ENCODE assay signal across 8 cellular contexts in the genomic region with DNA sequence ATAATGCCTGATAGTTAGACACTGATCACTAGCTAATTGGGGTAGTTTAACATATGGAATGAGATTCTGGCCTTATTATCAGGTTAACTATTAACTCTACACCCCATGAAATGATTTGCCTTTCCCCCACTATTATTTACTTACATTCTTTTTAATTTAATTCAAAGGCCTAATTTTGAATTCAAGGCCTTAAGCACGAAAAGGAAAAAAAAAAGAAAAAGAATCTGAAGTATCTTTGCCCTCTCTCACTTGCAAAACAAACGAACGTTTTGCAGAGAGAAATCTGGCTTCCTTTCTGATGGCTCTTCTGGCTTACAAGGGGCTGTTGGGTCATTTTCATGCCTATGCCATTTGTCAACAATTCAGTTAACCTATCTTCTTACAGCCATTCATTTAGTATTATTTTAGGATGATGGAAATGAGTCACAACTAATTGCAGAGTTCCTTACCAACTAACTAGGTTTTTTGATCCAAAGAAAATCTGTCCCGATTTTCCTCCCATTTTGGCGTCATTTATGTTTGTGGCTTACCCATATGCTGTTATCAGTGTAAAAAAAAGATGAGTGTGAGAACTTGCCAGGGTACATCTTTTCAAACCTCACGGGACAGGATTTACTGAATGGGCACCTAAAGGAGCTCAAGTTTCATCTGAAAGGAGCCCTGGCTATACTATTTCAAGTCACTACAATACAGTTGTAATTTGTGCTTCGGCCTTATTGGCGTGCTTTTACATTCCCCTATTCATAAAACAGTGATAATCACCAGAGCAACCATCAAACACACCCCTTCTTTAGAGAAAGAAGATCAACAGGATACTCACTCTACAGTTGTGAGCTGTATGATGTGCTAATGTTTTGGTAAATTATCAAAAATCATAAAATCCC. TPM values are rescaled to one million over a fixed set of nuclear protein-coding genes. Genes with fewer than 3 reads are reported as not detected.
DNase-seq lines count a peak whose midpoint lies in the region; ATAC-seq, FAIRE-seq and TF ChIP-seq lines count a peak whose summit lies in the region.
"Had no signal": no experiment of that assay in that cellular context is flagged by ENCODE, and none has a peak within 500 bp of the region (broad histone marks: within the 10 kb centered on the region; RNA-seq: fewer than 3 reads in every experiment).

No MANE protein-coding gene starts in this region.

- no peaks in the 10 kb centered on the region for H3K9me3 Mint-ChIP-seq in T-cell

- FAIRE-seq in TTC549 (lab: Jason Lieb, UNC), result peak; percentile 93

- H3K27ac ChIP-seq in testis, result peak overlapping the region; percentile 89 to 91

- CTCF ChIA-PET in T-cell (lab: Charles Lee), result interaction anchor here in 1 of 2 donors (0.6 to 0.7 kb wide), 2 partner anchors 103 to 271 kb away, joined by 3 to 7 read pairs; no protein-coding TSS in a partner anchor

- ATAC-seq in T-cell (replicated peaks in 1 of 4), result no peak
- no peak for ATAC-seq in GM21515 (IDR thresholded peaks at IDR 0.05; ENCODE audit: unreplicated experiment)

- H3K36me3 ChIP-seq in testis (ENCODE audit: low read depth, missing control alignments), result no peaks in the 10 kb centered on the region

- no peak overlapping the region for H3K4me3 ChIP-seq in testis

- TF ChIP-seq POLR2A in testis (IDR thresholded peaks at IDR 0.05), result no peak

- peaks cover 10 to 14% (median 11%) of the 10 kb centered on the region in 3 donors for H3K4me1 Mint-ChIP-seq in T-cell

- no peaks in the 10 kb centered on the region for H3K27me3 ChIP-seq in testis

- H3K9me3 ChIP-seq in testis, result no peaks in the 10 kb centered on the region

- H3K36me3 Mint-ChIP-seq in T-cell, result no peaks in the 10 kb centered on the region

- peak; percentile 75 for DNase-seq in H4 (ENCODE audit: low spot score)
- peak; percentile 85 for DNase-seq in iris pigment epithelial cell (ENCODE audit: low read depth)
- no peak for DNase-seq in testis
- no peak for DNase-seq in T-cell
- no peak for DNase-seq in KG1 (lab: John Stamatoyannopoulos, UW)
- DNase-seq: NCI-H524 had no signal

- 45% methylated on average over 8 of the region's 8 CpGs for WGBS in testis, 2 donors

- H3K27me3 Mint-ChIP-seq in T-cell, result peaks cover 13 to 15% of the 10 kb centered on the region in 2 donors

- TF ChIP-seq CTCF in testis (IDR thresholded peaks at IDR 0.05), result no peak

- H3K4me3 Mint-ChIP-seq in T-cell, result peak overlapping the region in 1 of 3 donors; percentile 78

- POLR2A ChIA-PET in T-cell (lab: Charles Lee), result no interaction called here

- intact Hi-C loops in testis (cut with DNase I; ENCODE audit: low total_unique reads), result loop anchor here (10.0 kb wide), 1 partner anchor 287 kb away; a partner anchor contains a TSS

- no peak overlapping the region for H3K27ac Mint-ChIP-seq in T-cell

- peaks cover 27% of the 10 kb centered on the region for H3K4me1 ChIP-seq in testis

RNA-seq across cellular contexts. Expression of a gene that starts 1.9 kb away (rescaled TPM):
- 70.3 and 78.3 TPM in 2 replicates for total RNA-seq in H4 (2014; rRNA removed; shearing (Covaris generic))
- total RNA-seq in testis (10 to 100 TPM; 43.3 to 47.9 TPM), T-cell (1 to 10 TPM; 1.5 to 3.8 (median 2.2) TPM)
- 27.3 TPM for polyA plus RNA-seq in testis (ENCODE audit: insufficient read depth, low read depth, low replicate concordance)

Comparison
In these comparisons a context has a peak if more than half of its experiments do, and no peak if none do; other contexts are left out.
1. DNase-seq: peak in H4 (single experiment) and iris pigment epithelial cell (single experiment); none in testis (single experiment), T-cell (0 of 34) and KG1 (single experiment).
2. RNA of a gene that starts 1.9 kb away (total RNA-seq): 70.3 to 78.3 TPM in H4 and 43.3 to 47.9 TPM in testis; 1.5 to 3.8 TPM in T-cell; every median in the first group is over 4 times any median in the second.